1 cellular context compared by ENCODE assay signal in genomic region chr4:15005474-15006115, GRCh38.
TF ChIP-seq lines count a peak whose summit lies in the region.

No MANE protein-coding gene starts in this region.

TF ChIP-seq in HCT116, 20 proteins besides CTCF, POLR2A, EP300 and RAD21 (continued from another document):
- TF ChIP-seq ZBTB33 (IDR thresholded peaks at IDR 0.05; ENCODE audit: extremely low read depth, insufficient replicate concordance, low read length) (no peak), CBX3 (IDR thresholded peaks at IDR 0.05; ENCODE audit: low read depth) (no peak), EZH2 (IDR thresholded peaks at IDR 0.05) (no peak), SIN3A (IDR thresholded peaks at IDR 0.05; ENCODE audit: low read depth) (no peak), MAX (IDR thresholded peaks at IDR 0.05) (no peak), ZFX (IDR thresholded peaks at IDR 0.05) (no peak), SP1 (IDR thresholded peaks at IDR 0.05; ENCODE audit: low read depth) (no peak)
